Comparison of ENCODE assay signal across 15 cellular contexts in the genomic region with DNA sequence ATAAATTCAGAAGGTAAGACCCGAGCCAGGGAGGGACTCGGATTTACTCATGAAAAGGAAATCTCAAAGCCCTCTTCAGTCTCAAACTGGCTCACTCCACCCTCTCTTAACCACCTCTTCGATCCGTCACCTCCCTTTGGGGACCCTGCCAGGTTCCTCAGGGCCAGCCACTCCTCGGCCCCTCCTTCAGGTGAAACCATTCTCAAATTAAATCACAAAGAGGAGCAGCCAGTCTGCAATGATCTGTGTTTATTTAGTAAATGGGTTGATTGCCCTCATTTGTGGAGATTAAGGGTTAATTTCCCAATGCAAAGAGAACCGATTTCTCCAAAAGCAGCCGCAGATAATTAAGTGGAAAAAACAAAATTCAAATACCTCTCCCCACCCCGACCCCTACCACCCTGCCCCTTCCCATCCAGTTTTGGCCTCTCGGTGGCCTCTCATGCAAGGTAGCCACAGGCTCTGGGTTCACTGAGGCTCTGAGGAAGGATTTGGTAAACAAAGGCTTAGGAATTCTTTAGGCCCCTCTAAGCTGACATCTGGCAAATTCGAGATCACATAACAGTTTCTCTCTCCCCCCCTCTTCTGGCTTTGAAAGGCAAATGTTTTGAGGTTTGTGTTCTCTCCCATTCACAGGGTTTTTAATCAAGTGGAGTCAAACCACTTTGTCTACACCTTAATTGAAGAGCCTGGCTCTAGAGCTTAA. TPM values are rescaled to one million over a fixed set of nuclear protein-coding genes. Genes with fewer than 3 reads are reported as not detected.
DNase-seq lines count a peak whose midpoint lies in the region; ATAC-seq and TF ChIP-seq lines count a peak whose summit lies in the region.
"Had no signal": no experiment of that assay in that cellular context is flagged by ENCODE, and none has a peak within 500 bp of the region (broad histone marks: within the 10 kb centered on the region; RNA-seq: fewer than 3 reads in every experiment).

No MANE protein-coding gene starts in this region.

- CTCF ChIA-PET in CD8-positive, alpha-beta T cell (lab: Charles Lee), result no interaction called here

- no peak for ATAC-seq in CD8-positive, alpha-beta T cell
- no peak for ATAC-seq in mucosa of descending colon
- ATAC-seq: activated CD8-positive, alpha-beta T cell treated with anti-CD3 and anti-CD28 coated beads for 36 hours; activated T-helper 17 cell treated with anti-CD3 and anti-CD28 coated beads, Interleukin-2, amount 50 U/mL, for 72 hours had no signal

- H3K27ac ChIP-seq in left ventricle myocardium inferior (replicated peaks), result peak overlapping the region; percentile 30
- H3K27ac ChIP-seq in CD8-positive, alpha-beta T cell (ENCODE audit: low read depth, low read length), result no peak overlapping the region
- H3K27ac ChIP-seq: Peyer's patch, thoracic aorta had no signal

- POLR2A ChIA-PET in CD8-positive, alpha-beta T cell (lab: Charles Lee), result interaction anchor here (0.7 kb wide), 1 partner anchor 12 kb away, joined by 3 read pairs; no protein-coding TSS in a partner anchor

- intact Hi-C loops in left ventricle myocardium inferior (cut with micrococcal nuclease) (no loop called here), cardiac septum (cut with DNase I) (no loop called here), mucosa of descending colon (cut with DNase I, micrococcal nuclease) (no loop called here)
- intact Hi-C loops in CD8-positive, alpha-beta T cell (cut with DNase I, micrococcal nuclease), result no loop called here

- H3K27me3 Mint-ChIP-seq in CD8-positive, alpha-beta T cell (ENCODE audit: low read depth), result peaks cover 7% of the 10 kb centered on the region

- TF ChIP-seq CTCF in left ventricle myocardium inferior (IDR thresholded peaks at IDR 0.05; ENCODE audit: borderline replicate concordance) (no peak), mucosa of descending colon (IDR thresholded peaks at IDR 0.05) (no peak)
- TF ChIP-seq CTCF in CD8-positive, alpha-beta T cell (IDR thresholded peaks at IDR 0.05), result no peak

- H3K9me3 ChIP-seq in left ventricle myocardium inferior (replicated peaks) (no peaks in the 10 kb centered on the region), mucosa of descending colon (no peaks in the 10 kb centered on the region)
- H3K9me3 ChIP-seq in CD8-positive, alpha-beta T cell (ENCODE audit: low read length), result no peaks in the 10 kb centered on the region
- H3K9me3 ChIP-seq: Peyer's patch, thoracic aorta had no signal

- no peaks in the 10 kb centered on the region for H3K36me3 Mint-ChIP-seq in CD8-positive, alpha-beta T cell
- H3K36me3 Mint-ChIP-seq: naive B cell had no signal

- DNase-seq in left ventricle myocardium inferior (no peak), cardiac septum (ENCODE audit: low spot score) (no peak), NCI-H82 (lab: John Stamatoyannopoulos, UW) (peak; percentile 94), iPS-NIHi11 (ENCODE audit: low spot score) (peak; percentile 69), ureter (ENCODE audit: low spot score) (peak; percentile 22), mucosa of descending colon (no peak), HPDE6-E6E7 (ENCODE audit: extremely low spot score) (no peak)
- DNase-seq in CD8-positive, alpha-beta T cell, result no peak
- DNase-seq: ACHN; activated CD8-positive, alpha-beta T cell treated with anti-CD3 and anti-CD28 coated beads for 36 hours; naive B cell; Peyer's patch had no signal

- H3K4me1 Mint-ChIP-seq in CD8-positive, alpha-beta T cell (ENCODE audit: low read depth), result no peaks in the 10 kb centered on the region
- H3K4me1 Mint-ChIP-seq: activated T-helper 17 cell treated with anti-CD3 and anti-CD28 coated beads, Interleukin-2, amount 50 U/mL, for 72 hours; naive B cell had no signal

- H3K27me3 ChIP-seq in left ventricle myocardium inferior (ENCODE audit: low read depth), result peaks cover 13% of the 10 kb centered on the region
- no peaks in the 10 kb centered on the region for H3K27me3 ChIP-seq in CD8-positive, alpha-beta T cell (ENCODE audit: insufficient read depth, low read length)

- no peak overlapping the region for H3K4me3 Mint-ChIP-seq in CD8-positive, alpha-beta T cell
- H3K4me3 Mint-ChIP-seq: activated CD8-positive, alpha-beta T cell treated with anti-CD3 and anti-CD28 coated beads for 36 hours; activated T-helper 17 cell treated with anti-CD3 and anti-CD28 coated beads, Interleukin-2, amount 50 U/mL, for 72 hours; naive B cell had no signal

- no peak overlapping the region for H3K27ac Mint-ChIP-seq in CD8-positive, alpha-beta T cell
- H3K27ac Mint-ChIP-seq: activated CD8-positive, alpha-beta T cell treated with anti-CD3 and anti-CD28 coated beads for 36 hours; activated T-helper 17 cell treated with anti-CD3 and anti-CD28 coated beads, Interleukin-2, amount 50 U/mL, for 72 hours; naive B cell had no signal

- H3K4me1 ChIP-seq in left ventricle myocardium inferior (peaks cover 27% of the 10 kb centered on the region), mucosa of descending colon (ENCODE audit: low read depth) (no peaks in the 10 kb centered on the region)
- no peaks in the 10 kb centered on the region for H3K4me1 ChIP-seq in CD8-positive, alpha-beta T cell (ENCODE audit: insufficient read depth, low read length)
- H3K4me1 ChIP-seq: Peyer's patch had no signal

- no peak overlapping the region for H3K4me3 ChIP-seq in left ventricle myocardium inferior
- H3K4me3 ChIP-seq in CD8-positive, alpha-beta T cell (ENCODE audit: low read depth, low read length), result no peak overlapping the region
- H3K4me3 ChIP-seq in mucosa of descending colon, result no peak overlapping the region
- H3K4me3 ChIP-seq: Peyer's patch, thoracic aorta had no signal

- H3K36me3 ChIP-seq in left ventricle myocardium inferior, result no peaks in the 10 kb centered on the region
- no peaks in the 10 kb centered on the region for H3K36me3 ChIP-seq in CD8-positive, alpha-beta T cell (ENCODE audit: insufficient read depth, low read length)
- no peaks in the 10 kb centered on the region for H3K36me3 ChIP-seq in mucosa of descending colon (ENCODE audit: low read depth)
- H3K36me3 ChIP-seq: Peyer's patch, thoracic aorta had no signal

- H3K9me3 Mint-ChIP-seq in CD8-positive, alpha-beta T cell, result no peaks in the 10 kb centered on the region
- H3K9me3 Mint-ChIP-seq: activated CD8-positive, alpha-beta T cell treated with anti-CD3 and anti-CD28 coated beads for 36 hours; activated T-helper 17 cell treated with anti-CD3 and anti-CD28 coated beads, Interleukin-2, amount 50 U/mL, for 72 hours had no signal

RNA-seq across cellular contexts. Expression of a gene that starts 10.3 kb away (rescaled TPM):
- total RNA-seq in left ventricle myocardium inferior (35.2 TPM), cardiac septum (34.7 TPM), ureter (24.2 TPM), mucosa of descending colon (10 to 100 TPM in 1 of 3 donors, 1 to 10 TPM in 2; 4.8 to 84.3 (median 5.9) TPM)
- total RNA-seq in CD8-positive, alpha-beta T cell, result under 1 TPM; 0.73 to 0.97 TPM

RNA-seq across cellular contexts. Expression of a gene that starts 49.7 kb away (rescaled TPM):
- total RNA-seq in left ventricle myocardium inferior (not detected), cardiac septum (not detected), ureter (not detected), mucosa of descending colon (under 1 TPM in 2 of 3 donors, not detected in 1; 0.13 to 0.14 TPM)
- total RNA-seq in CD8-positive, alpha-beta T cell, result not detected
- total RNA-seq: activated CD8-positive, alpha-beta T cell treated with anti-CD3 and anti-CD28 coated beads for 36 hours; activated T-helper 17 cell treated with anti-CD3 and anti-CD28 coated beads, Interleukin-2, amount 50 U/mL, for 72 hours; chondrocyte; thoracic aorta had no signal

Comparison
In these comparisons a context has a peak if more than half of its experiments do, and no peak if none do; other contexts are left out.
1. DNase-seq: peak in NCI-H82 (single experiment), iPS-NIHi11 (single experiment) and ureter (single experiment); none in left ventricle myocardium inferior (single experiment), cardiac septum (single experiment), CD8-positive, alpha-beta T cell (0 of 7), mucosa of descending colon (0 of 3) and HPDE6-E6E7 (single experiment).